In genomic region chr2:233566141-233566956, GRCh38 we compare ENCODE assay signal across 8 cellular contexts. TPM values are rescaled to one million over a fixed set of nuclear protein-coding genes. Genes with fewer than 3 reads are reported as not detected.
DNase-seq lines count a peak whose midpoint lies in the region; ATAC-seq and TF ChIP-seq lines count a peak whose summit lies in the region.

USP40 (minus strand) TSS chr2:233566782; CDS start chr2:233565554, 1,228 bp downstream.

- DNase-seq in CD14-positive monocyte (ENCODE audit: low spot score) (peak; percentile 52), mucosa of gallbladder (ENCODE audit: low spot score) (peak; percentile 85)
- DNase-seq in activated T-cell treated with anti-CD3 and anti-CD28 coated beads, Interleukin-2, amount 50 U/mL, for 4 hours = peak; percentile 47
- DNase-seq in stimulated activated CD8-positive, alpha-beta memory T cell treated with anti-CD3 and anti-CD28 coated beads, Interleukin-4, amount 100 ng/mL, for 24 hours (ENCODE audit: low read depth) = peak; percentile 42

- peaks cover 14% of the 10 kb centered on the region for H3K4me1 Mint-ChIP-seq in CD14-positive monocyte
- peaks cover 5% of the 10 kb centered on the region for H3K4me1 Mint-ChIP-seq in activated T-cell treated with anti-CD3 and anti-CD28 coated beads, Interleukin-2, amount 50 U/mL, for 4 hours (ENCODE audit: low read depth)

- 0 to 1% methylated on average over 49 to 51 of the region's 51 CpGs for WGBS in esophagus, 2 donors

- H3K4me3 ChIP-seq in HUES6 (ENCODE audit: low read depth, low read length) (peak within 1 kb of the TSS; percentile 98), OCI-LY3 (ENCODE audit: low read length) (peak within 1 kb of the TSS; percentile 82), esophagus (ENCODE audit: low read depth in 1 of 2, low read length in 2 of 2) (peak within 1 kb of the TSS; percentile 91 to 92)

- ATAC-seq in GM19467 (IDR thresholded peaks at IDR 0.05; ENCODE audit: unreplicated experiment) = peak; percentile 65
- peak; percentile 90 to 95 for ATAC-seq in activated T-cell treated with anti-CD3 and anti-CD28 coated beads, Interleukin-2, amount 50 U/mL, for 4 hours

- intact Hi-C loops in CD14-positive monocyte (cut with micrococcal nuclease) = no loop called here

- no peaks in the 10 kb centered on the region for H4K20me1 ChIP-seq in OCI-LY3 (ENCODE audit: insufficient read depth, low read length)

- H3K27me3 Mint-ChIP-seq in CD14-positive monocyte (ENCODE audit: low read depth in 3 of 3) = peaks cover 0 to 10% (median 6%) of the 10 kb centered on the region in 3 donors
- peaks cover 2% of the 10 kb centered on the region for H3K27me3 Mint-ChIP-seq in activated T-cell treated with anti-CD3 and anti-CD28 coated beads, Interleukin-2, amount 50 U/mL, for 4 hours (ENCODE audit: low read depth)

- peak within 1 kb of the TSS; percentile 77 for H2AFZ ChIP-seq in OCI-LY3 (ENCODE audit: low read depth, low read length)

- peak within 1 kb of the TSS; percentile 66 for H3K4me2 ChIP-seq in OCI-LY3 (ENCODE audit: low read length)

- H3K4me1 ChIP-seq in HUES6 (ENCODE audit: control insufficient read depth, insufficient read depth, low read length) = peaks cover 5% of the 10 kb centered on the region
- peaks cover 5% of the 10 kb centered on the region for H3K4me1 ChIP-seq in OCI-LY3 (ENCODE audit: low read length)
- H3K4me1 ChIP-seq in esophagus (ENCODE audit: control insufficient read depth in 2 of 2, insufficient read depth in 2 of 2, low read length in 1 of 2) = peaks cover 0 to 2% of the 10 kb centered on the region in 2 donors

- no peaks in the 10 kb centered on the region for H3K79me2 ChIP-seq in OCI-LY3 (ENCODE audit: low read length)

- H3K9me3 ChIP-seq in HUES6 (ENCODE audit: control insufficient read depth, insufficient read depth, low read depth, low read length) (no peaks in the 10 kb centered on the region), OCI-LY3 (ENCODE audit: insufficient read depth, low read length) (no peaks in the 10 kb centered on the region), esophagus (ENCODE audit: control insufficient read depth in 2 of 2, insufficient read depth in 1 of 2, low read depth in 1 of 2, low read length in 1 of 2) (no peaks in the 10 kb centered on the region)

- H3K36me3 Mint-ChIP-seq in CD14-positive monocyte = no peaks in the 10 kb centered on the region
- peaks cover 2% of the 10 kb centered on the region for H3K36me3 Mint-ChIP-seq in activated T-cell treated with anti-CD3 and anti-CD28 coated beads, Interleukin-2, amount 50 U/mL, for 4 hours (ENCODE audit: insufficient read depth)

- H3K36me3 ChIP-seq in HUES6 (ENCODE audit: control insufficient read depth, insufficient read depth, low read length) (no peaks in the 10 kb centered on the region), OCI-LY3 (replicated peaks; ENCODE audit: low read depth, low read length) (no peaks in the 10 kb centered on the region), esophagus (ENCODE audit: control insufficient read depth in 2 of 2, insufficient read depth in 2 of 2, low read length in 1 of 2) (no peaks in the 10 kb centered on the region)

- H3K27ac Mint-ChIP-seq in CD14-positive monocyte = peak within 1 kb of the TSS; percentile 79 to 97 (median 91)

- TF ChIP-seq CTCF in CD14-positive monocyte (IDR thresholded peaks at IDR 0.05) (no peak), OCI-LY3 (IDR thresholded peaks at IDR 0.05; ENCODE audit: low read depth, low read length) (no peak)

- H3K27me3 ChIP-seq in HUES6 (ENCODE audit: control insufficient read depth, insufficient read depth, low read length) (no peaks in the 10 kb centered on the region), OCI-LY3 (ENCODE audit: low read depth, low read length) (no peaks in the 10 kb centered on the region), esophagus (ENCODE audit: control insufficient read depth in 1 of 2, insufficient read depth in 2 of 2, low read length in 2 of 2) (no peaks in the 10 kb centered on the region)

- peak within 1 kb of the TSS; percentile 99 for H3K4me3 Mint-ChIP-seq in CD14-positive monocyte
- peak within 1 kb of the TSS; percentile 98 for H3K4me3 Mint-ChIP-seq in activated T-cell treated with anti-CD3 and anti-CD28 coated beads, Interleukin-2, amount 50 U/mL, for 4 hours

- peak within 1 kb of the TSS; percentile 97 for H3K9ac ChIP-seq in HUES6 (ENCODE audit: low read length)
- H3K9ac ChIP-seq in OCI-LY3 (ENCODE audit: low read length) = peak within 1 kb of the TSS; percentile 83

- H3K9me3 Mint-ChIP-seq in CD14-positive monocyte = no peaks in the 10 kb centered on the region
- no peaks in the 10 kb centered on the region for H3K9me3 Mint-ChIP-seq in activated T-cell treated with anti-CD3 and anti-CD28 coated beads, Interleukin-2, amount 50 U/mL, for 4 hours

- H3K27ac ChIP-seq in HUES6 (ENCODE audit: low read depth, low read length) (peak within 1 kb of the TSS; percentile 91), OCI-LY3 (ENCODE audit: low read length) (peak within 1 kb of the TSS; percentile 48), esophagus (ENCODE audit: low read depth in 2 of 2, low read length in 1 of 2) (peak within 1 kb of the TSS; percentile 84 to 96)

RNA-seq across cellular contexts. Expression of gene USP40, which starts in this region (rescaled TPM):
- 1 to 10 TPM; 4.0 to 5.1 TPM for polyA plus RNA-seq in CD14-positive monocyte
- total RNA-seq in activated T-cell treated with anti-CD3 and anti-CD28 coated beads, Interleukin-2, amount 50 U/mL, for 4 hours = 10 to 100 TPM; 10.8 to 12.5 (median 11.5) TPM
- 10 to 100 TPM; 14.2 to 29.9 TPM for polyA plus RNA-seq in esophagus
- 48.1 TPM for total RNA-seq in mucosa of gallbladder

Comparison
In these comparisons a context has a peak if more than half of its experiments do, and no peak if none do; other contexts are left out.
1. Peak in every context shown above with its lines: DNase-seq, ATAC-seq, H3K4me3 ChIP-seq and H3K27ac ChIP-seq.